10 cellular contexts compared by ENCODE assay signal in the genomic region with DNA sequence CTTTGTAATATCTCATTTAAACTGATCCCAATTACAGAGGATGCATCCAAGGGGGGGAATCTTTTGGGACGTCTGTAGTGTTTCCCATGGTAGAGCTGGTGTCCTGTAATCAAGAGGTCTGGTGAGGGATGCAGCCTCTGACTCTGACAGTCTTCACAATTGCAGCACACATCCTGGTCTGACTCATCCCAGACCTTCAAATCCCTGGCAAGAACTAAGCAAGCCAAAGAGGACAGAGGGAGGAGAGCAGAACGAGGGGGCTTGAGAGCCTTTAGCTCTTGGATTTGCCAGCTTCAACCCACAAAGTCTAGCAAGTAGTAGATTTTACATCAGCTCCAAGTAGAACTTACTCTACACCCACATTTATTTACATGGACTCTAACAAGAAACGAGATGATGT. TPM values are rescaled to one million over a fixed set of nuclear protein-coding genes. Genes with fewer than 3 reads are reported as not detected.
DNase-seq lines count a peak whose midpoint lies in the region; ATAC-seq and TF ChIP-seq lines count a peak whose summit lies in the region.
"Had no signal": no experiment of that assay in that cellular context is flagged by ENCODE, and none has a peak within 500 bp of the region (broad histone marks: within the 10 kb centered on the region; RNA-seq: fewer than 3 reads in every experiment).

No MANE protein-coding gene starts in this region.

- H3K36me3 ChIP-seq in fibroblast of lung (ENCODE audit: control insufficient read depth, insufficient read depth, low read length) (no peaks in the 10 kb centered on the region), colonic mucosa (no peaks in the 10 kb centered on the region), BE2C (no peaks in the 10 kb centered on the region)
- H3K36me3 ChIP-seq: esophagus squamous epithelium had no signal

- peaks cover 40% of the 10 kb centered on the region for H3K36me3 Mint-ChIP-seq in activated CD4-positive, alpha-beta T cell treated with anti-CD3 and anti-CD28 coated beads, Interleukin-2, amount 10 ng/mL, durations not matched to agents 7 days and 5 days (ENCODE audit: low read depth)
- no peaks in the 10 kb centered on the region for H3K36me3 Mint-ChIP-seq in T-helper 17 cell (ENCODE audit: low read depth)
- H3K36me3 Mint-ChIP-seq in stimulated activated naive B cell treated with anti-CD40 and anti-IgM and Interleukin-4, amounts not matched to agents 10 μg/mL and 1 μg/mL and 100 μg/mL, for 72 hours, result peaks cover 5 to 21% of the 10 kb centered on the region in 2 donors

- H3K27me3 Mint-ChIP-seq in activated CD4-positive, alpha-beta T cell treated with anti-CD3 and anti-CD28 coated beads, Interleukin-2, amount 10 ng/mL, durations not matched to agents 7 days and 5 days, result no peaks in the 10 kb centered on the region
- no peaks in the 10 kb centered on the region for H3K27me3 Mint-ChIP-seq in T-helper 17 cell
- no peaks in the 10 kb centered on the region for H3K27me3 Mint-ChIP-seq in stimulated activated naive B cell treated with anti-CD40 and anti-IgM and Interleukin-4, amounts not matched to agents 10 μg/mL and 1 μg/mL and 100 μg/mL, for 72 hours

- no peak for ATAC-seq in T-helper 17 cell
- no peak for ATAC-seq in stimulated activated naive B cell treated with anti-CD40 and anti-IgM and Interleukin-4, amounts not matched to agents 10 μg/mL and 1 μg/mL and 100 μg/mL, for 72 hours (replicated peaks)

- TF ChIP-seq CTCF in fibroblast of lung (conservative IDR thresholded peaks at IDR 0.05 in 1 of 2, IDR thresholded peaks at IDR 0.05 in 1 of 2; ENCODE audit: low read depth in 1 of 2, low read length in 2 of 2) (no peak), colonic mucosa (IDR thresholded peaks at IDR 0.05) (no peak), BE2C (IDR thresholded peaks at IDR 0.05; ENCODE audit: low read depth, low read length) (no peak)

- H3K9me3 ChIP-seq in T-helper 17 cell (ENCODE audit: control insufficient read depth, low read length, poor library complexity, severe bottlenecking), result no peaks in the 10 kb centered on the region
- no peaks in the 10 kb centered on the region for H3K9me3 ChIP-seq in fibroblast of lung (ENCODE audit: control insufficient read depth, insufficient read depth, low read depth, low read length)
- no peaks in the 10 kb centered on the region for H3K9me3 ChIP-seq in colonic mucosa
- H3K9me3 ChIP-seq in BE2C, result no peaks in the 10 kb centered on the region
- H3K9me3 ChIP-seq: esophagus squamous epithelium had no signal

- H3K27me3 ChIP-seq in fibroblast of lung (ENCODE audit: control insufficient read depth, insufficient read depth, low read length) (no peaks in the 10 kb centered on the region), colonic mucosa (no peaks in the 10 kb centered on the region), BE2C (no peaks in the 10 kb centered on the region)

- intact Hi-C loops in colonic mucosa (cut with DNase I), result no loop called here

- H3K4me3 ChIP-seq in fibroblast of lung (replicated peaks in 1 of 4; ENCODE audit: control extremely low read depth in 1 of 4, insufficient read depth in 1 of 4, low read depth in 3 of 4, low read length in 4 of 4) (no peak overlapping the region), colonic mucosa (no peak overlapping the region), BE2C (ENCODE audit: low read depth, low read length) (no peak overlapping the region)
- H3K4me3 ChIP-seq: esophagus squamous epithelium had no signal

- H4K20me1 ChIP-seq in fibroblast of lung (ENCODE audit: control insufficient read depth, extremely low read depth, insufficient read depth, low read length), result no peaks in the 10 kb centered on the region

- peak overlapping the region; percentile 11 for H3K4me3 Mint-ChIP-seq in activated CD4-positive, alpha-beta T cell treated with anti-CD3 and anti-CD28 coated beads, Interleukin-2, amount 10 ng/mL, durations not matched to agents 7 days and 5 days
- H3K4me3 Mint-ChIP-seq in T-helper 17 cell, result peak overlapping the region; percentile 58
- H3K4me3 Mint-ChIP-seq in stimulated activated naive B cell treated with anti-CD40 and anti-IgM and Interleukin-4, amounts not matched to agents 10 μg/mL and 1 μg/mL and 100 μg/mL, for 72 hours, result peak overlapping the region in 1 of 2 donors; percentile 44

- H3K9ac ChIP-seq in fibroblast of lung (ENCODE audit: insufficient read depth, low read length) (no peak overlapping the region), colonic mucosa (ENCODE audit: low read depth in 2 of 2, low read length in 2 of 2) (no peak overlapping the region)
- H3K9ac ChIP-seq: KMS-11 had no signal

- no peak overlapping the region for H2AFZ ChIP-seq in fibroblast of lung (ENCODE audit: low read length)

- no peak for DNase-seq in activated CD4-positive, alpha-beta T cell treated with anti-CD3 and anti-CD28 coated beads, Interleukin-2, amount 10 ng/mL, durations not matched to agents 7 days and 5 days
- no peak for DNase-seq in activated CD4-positive, alpha-beta T cell treated with anti-CD3 and anti-CD28 coated beads, Interleukin-2, amount 50 U/mL, for 4 hours
- no peak for DNase-seq in T-helper 17 cell
- peak; percentile 23 to 42 for DNase-seq in fibroblast of lung (ENCODE audit: low read depth in 2 of 2)
- no peak for DNase-seq in stimulated activated naive B cell treated with anti-CD40 and anti-IgM and Interleukin-4, amounts not matched to agents 10 μg/mL and 1 μg/mL and 100 μg/mL, for 72 hours
- no peak for DNase-seq in SK-N-DZ (ENCODE audit: low spot score)
- no peak for DNase-seq in colonic mucosa
- no peak for DNase-seq in BE2C
- DNase-seq: esophagus squamous epithelium had no signal

- CTCF ChIA-PET in activated CD4-positive, alpha-beta T cell treated with anti-CD3 and anti-CD28 coated beads, Interleukin-2, amount 10 ng/mL, durations not matched to agents 7 days and 5 days (lab: Charles Lee), result interaction anchor here (0.9 to 1.3 kb wide), 2 partner anchors 13 to 19 kb away, joined by 3 to 5 read pairs; partner anchors contain the start of gene PSMC4

- H3K4me1 Mint-ChIP-seq in activated CD4-positive, alpha-beta T cell treated with anti-CD3 and anti-CD28 coated beads, Interleukin-2, amount 10 ng/mL, durations not matched to agents 7 days and 5 days, result peaks cover 69% of the 10 kb centered on the region
- peaks cover 42% of the 10 kb centered on the region for H3K4me1 Mint-ChIP-seq in T-helper 17 cell
- H3K4me1 Mint-ChIP-seq in stimulated activated naive B cell treated with anti-CD40 and anti-IgM and Interleukin-4, amounts not matched to agents 10 μg/mL and 1 μg/mL and 100 μg/mL, for 72 hours, result peaks cover 46 to 79% of the 10 kb centered on the region in 2 donors

- H3K4me1 ChIP-seq in fibroblast of lung (ENCODE audit: control insufficient read depth, extremely low read depth, insufficient read depth, low read length) (no peaks in the 10 kb centered on the region), colonic mucosa (no peaks in the 10 kb centered on the region), BE2C (no peaks in the 10 kb centered on the region)

- POLR2A ChIA-PET in activated CD4-positive, alpha-beta T cell treated with anti-CD3 and anti-CD28 coated beads, Interleukin-2, amount 10 ng/mL, durations not matched to agents 7 days and 5 days (lab: Charles Lee), result no interaction called here

- H3K79me2 ChIP-seq in fibroblast of lung (ENCODE audit: control insufficient read depth, insufficient read depth, low read length), result no peaks in the 10 kb centered on the region

- H3K27ac Mint-ChIP-seq in activated CD4-positive, alpha-beta T cell treated with anti-CD3 and anti-CD28 coated beads, Interleukin-2, amount 10 ng/mL, durations not matched to agents 7 days and 5 days, result peak overlapping the region; percentile 98
- peak overlapping the region; percentile 95 for H3K27ac Mint-ChIP-seq in T-helper 17 cell
- H3K27ac Mint-ChIP-seq in stimulated activated naive B cell treated with anti-CD40 and anti-IgM and Interleukin-4, amounts not matched to agents 10 μg/mL and 1 μg/mL and 100 μg/mL, for 72 hours, result peak overlapping the region; percentile 89

- no peak overlapping the region for H3K4me2 ChIP-seq in fibroblast of lung (ENCODE audit: extremely low read depth, insufficient read depth, low read length)
- H3K4me2 ChIP-seq: KMS-11 had no signal

- H3K27ac ChIP-seq in fibroblast of lung (ENCODE audit: insufficient read depth, low read length) (no peak overlapping the region), colonic mucosa (no peak overlapping the region)
- H3K27ac ChIP-seq: KMS-11 had no signal

- peaks cover 15% of the 10 kb centered on the region for H3K9me3 Mint-ChIP-seq in activated CD4-positive, alpha-beta T cell treated with anti-CD3 and anti-CD28 coated beads, Interleukin-2, amount 10 ng/mL, durations not matched to agents 7 days and 5 days
- H3K9me3 Mint-ChIP-seq in stimulated activated naive B cell treated with anti-CD40 and anti-IgM and Interleukin-4, amounts not matched to agents 10 μg/mL and 1 μg/mL and 100 μg/mL, for 72 hours, result peaks cover 3 to 5% of the 10 kb centered on the region in 2 donors

RNA-seq across cellular contexts. Expression of gene FCGBP, which starts 17.3 kb away (rescaled TPM):
- 1 to 10 TPM; 7.1 TPM for total RNA-seq in activated CD4-positive, alpha-beta T cell treated with anti-CD3 and anti-CD28 coated beads, Interleukin-2, amount 10 ng/mL, durations not matched to agents 7 days and 5 days
- total RNA-seq in T-helper 17 cell (10 to 100 TPM in 1 of 2 donors, 1 to 10 TPM in 1; 9.1 to 10.1 TPM), fibroblast of lung (0.33 and 0.51 TPM in 2 replicates), colonic mucosa (1,000 to 10,000 TPM; 2,896 to 3,903 TPM)
- polyA plus RNA-seq in fibroblast of lung, result 0.01 and 0.02 TPM in 2 replicates
- 0.05 TPM in 2 replicates for polyA plus RNA-seq in fibroblast of lung (2012)
- 0.16 and 5.3 TPM in 2 replicates for polyA minus RNA-seq in fibroblast of lung (ENCODE audit: low replicate concordance)
- polyA plus RNA-seq in SK-N-DZ (2014; cell fraction: cytosol; rRNA removed), result 0.25 and 0.26 TPM in 2 replicates
- 0.41 and 1.6 TPM in 2 replicates for polyA plus RNA-seq in SK-N-DZ (2014; cell fraction: nucleus; rRNA removed)
- 0.17 TPM for polyA plus RNA-seq in BE2C (2012; ENCODE audit: insufficient read depth, insufficient read length, low read depth)

RNA-seq across cellular contexts. Expression of gene PSMC4, which starts 19.3 kb away (rescaled TPM):
- 100 to 1,000 TPM; 108 to 122 TPM for total RNA-seq in activated CD4-positive, alpha-beta T cell treated with anti-CD3 and anti-CD28 coated beads, Interleukin-2, amount 10 ng/mL, durations not matched to agents 7 days and 5 days
- total RNA-seq in T-helper 17 cell (10 to 100 TPM; 82.2 to 87.5 TPM), fibroblast of lung (65.2 and 75.1 TPM in 2 replicates), colonic mucosa (100 to 1,000 TPM in 1 of 2 donors, 10 to 100 TPM in 1; 87.3 to 143 TPM)
- polyA plus RNA-seq in fibroblast of lung, result 76.0 and 113 TPM in 2 replicates
- polyA plus RNA-seq in fibroblast of lung (2012), result 96.9 and 140 TPM in 2 replicates
- 113 and 125 TPM in 2 replicates for polyA minus RNA-seq in fibroblast of lung (ENCODE audit: low replicate concordance)
- polyA plus RNA-seq in SK-N-DZ (2014; cell fraction: cytosol; rRNA removed), result 221 and 276 TPM in 2 replicates
- 143 and 167 TPM in 2 replicates for polyA plus RNA-seq in SK-N-DZ (2014; cell fraction: nucleus; rRNA removed)
- 418 TPM for polyA plus RNA-seq in BE2C (2012; ENCODE audit: insufficient read depth, insufficient read length, low read depth)

RNA-seq across cellular contexts. Expression of gene ZNF546, which starts 45.2 kb away (rescaled TPM):
- total RNA-seq in activated CD4-positive, alpha-beta T cell treated with anti-CD3 and anti-CD28 coated beads, Interleukin-2, amount 10 ng/mL, durations not matched to agents 7 days and 5 days, result 1 to 10 TPM; 6.1 to 8.9 TPM
- total RNA-seq in T-helper 17 cell, result 1 to 10 TPM; 2.5 to 2.7 TPM
- total RNA-seq in fibroblast of lung, result 10.5 and 15.7 TPM in 2 replicates
- polyA plus RNA-seq in fibroblast of lung, result 1.0 and 1.6 TPM in 2 replicates
- polyA plus RNA-seq in fibroblast of lung (2012), result 0.99 and 1.5 TPM in 2 replicates
- polyA minus RNA-seq in fibroblast of lung (ENCODE audit: low replicate concordance), result 3.4 TPM in 1 of 2 replicates, not detected in the other
- 2.2 and 4.3 TPM in 2 replicates for polyA plus RNA-seq in SK-N-DZ (2014; cell fraction: cytosol; rRNA removed)
- polyA plus RNA-seq in SK-N-DZ (2014; cell fraction: nucleus; rRNA removed), result 2.2 and 2.5 TPM in 2 replicates
- total RNA-seq in colonic mucosa, result 1 to 10 TPM; 1.1 to 1.3 TPM
- 1.0 TPM for polyA plus RNA-seq in BE2C (2012; ENCODE audit: insufficient read depth, insufficient read length, low read depth)

Comparison
In these comparisons a context has a peak if more than half of its experiments do, and no peak if none do; other contexts are left out.
1. DNase-seq: peak in fibroblast of lung (2 of 2); none in activated CD4-positive, alpha-beta T cell treated with anti-CD3 and anti-CD28 coated beads, Interleukin-2, amount 10 ng/mL, durations not matched to agents 7 days and 5 days (single experiment), activated CD4-positive, alpha-beta T cell treated with anti-CD3 and anti-CD28 coated beads, Interleukin-2, amount 50 U/mL, for 4 hours (0 of 2), T-helper 17 cell (0 of 3), stimulated activated naive B cell treated with anti-CD40 and anti-IgM and Interleukin-4, amounts not matched to agents 10 μg/mL and 1 μg/mL and 100 μg/mL, for 72 hours (single experiment), SK-N-DZ (single experiment), colonic mucosa (single experiment) and BE2C (single experiment).
2. RNA of gene FCGBP, which starts 17.3 kb away (total RNA-seq): 2,896 to 3,903 TPM in colonic mucosa; 9.1 to 10.1 TPM in T-helper 17 cell, 7.1 TPM in activated CD4-positive, alpha-beta T cell treated with anti-CD3 and anti-CD28 coated beads, Interleukin-2, amount 10 ng/mL, durations not matched to agents 7 days and 5 days and 0.33 to 0.51 TPM in fibroblast of lung; every median in the first group is over 100 times any median in the second.
3. Peak in every context shown above with its lines, with median percentiles within 50 percentile points of each other: H3K27ac Mint-ChIP-seq.